ENCODE assay signal across 8 cellular contexts in the genomic region with DNA sequence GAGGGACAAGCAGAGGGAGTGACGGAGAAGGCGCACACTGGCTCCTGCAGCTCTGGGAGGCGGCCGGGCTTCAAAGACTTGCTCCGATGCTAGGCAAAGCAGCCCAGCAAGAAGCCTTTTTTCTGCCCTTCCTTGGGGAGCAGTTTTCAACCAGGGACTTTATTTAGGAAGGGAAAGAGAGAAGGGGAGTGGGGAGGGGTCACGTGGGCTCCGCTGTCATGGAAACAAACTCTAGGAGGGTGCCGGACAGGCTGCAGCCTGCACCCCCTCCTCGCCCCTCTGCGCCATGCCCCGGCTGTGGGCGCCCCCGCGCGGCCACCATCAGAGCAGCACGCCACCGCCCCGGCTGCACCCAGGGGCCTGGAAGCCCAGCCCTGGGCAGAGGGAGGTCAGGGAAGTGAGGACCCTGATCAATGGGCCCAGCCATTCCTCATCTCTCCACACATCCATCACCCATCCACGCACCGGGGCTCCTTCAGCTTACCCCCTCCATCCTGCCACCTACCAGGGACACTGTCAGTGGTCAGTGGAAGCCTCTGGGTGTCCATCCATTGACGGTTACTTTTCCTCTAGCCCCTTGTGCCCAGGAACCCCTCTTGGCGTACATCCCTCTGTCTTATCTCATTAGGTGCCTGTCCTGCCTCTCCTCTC.
DNase-seq lines count a peak whose midpoint lies in the region; ATAC-seq and TF ChIP-seq lines count a peak whose summit lies in the region.

No MANE protein-coding gene starts in this region.

- peaks cover 0 to 5% (median 0%) of the 10 kb centered on the region in 5 experiments for H3K9me3 Mint-ChIP-seq in brain

- H3K9ac ChIP-seq in BLaER1 = peak overlapping the region; percentile 46; the same call in 1 of the 2 replicates

- ATAC-seq in HG03097 (IDR thresholded peaks at IDR 0.05; ENCODE audit: low FRiP score, unreplicated experiment) = no peak

- H4K20me1 ChIP-seq in BLaER1 = no peaks in the 10 kb centered on the region

- no peaks in the 10 kb centered on the region for H3K27me3 ChIP-seq in BLaER1

- peaks cover 100% of the 10 kb centered on the region for H3K4me1 ChIP-seq in BLaER1

- peak; percentile 87 for DNase-seq in GM20000 (ENCODE audit: low spot score)
- peak; percentile 67 for DNase-seq in NCI-H1092 (lab: John Stamatoyannopoulos, UW)
- DNase-seq in UCSD-AML1 (lab: John Stamatoyannopoulos, UW; ENCODE audit: unreplicated experiment) = peak; percentile 63
- DNase-seq in inferior parietal cortex (ENCODE audit: extremely low spot score) = peak; percentile 65
- DNase-seq in stimulated activated CD4-positive, alpha-beta T cell treated with anti-CD3 and anti-CD28 coated beads, Interleukin-1b, Interleukin-23, amount 100 ng/mL, for 24 hours (ENCODE audit: low read depth in 4 of 4, low spot score in 1 of 4) = peak; percentile 42 to 71 (median 60)

- TF ChIP-seq CTCF in GM20000 (IDR thresholded peaks at IDR 0.05; ENCODE audit: extremely low read depth, missing control alignments) = peak; percentile 97
- TF ChIP-seq CTCF in brain (conservative IDR thresholded peaks at IDR 0.05) = peak; percentile 87 to 92

- H3K27ac ChIP-seq in BLaER1 = peak overlapping the region; percentile 24; the same call in 1 of the 2 replicates

- peaks cover 85% of the 10 kb centered on the region for H3K4me1 Mint-ChIP-seq in brain

- H3K27ac Mint-ChIP-seq in brain = peak overlapping the region; percentile 74 to 98 (median 95)

- no peaks in the 10 kb centered on the region for H3K36me3 ChIP-seq in BLaER1

- H3K4me3 ChIP-seq in BLaER1 = peak overlapping the region; percentile 61

- H3K27me3 Mint-ChIP-seq in brain = no peaks in the 10 kb centered on the region

- H3K4me2 ChIP-seq in BLaER1 = peak overlapping the region; percentile 95

- H3K9me3 ChIP-seq in BLaER1 = no peaks in the 10 kb centered on the region

- H3K4me3 Mint-ChIP-seq in brain = peak overlapping the region; percentile 82 to 86 (median 82)

- H3K36me3 Mint-ChIP-seq in brain = no peaks in the 10 kb centered on the region
